In the genomic region with DNA sequence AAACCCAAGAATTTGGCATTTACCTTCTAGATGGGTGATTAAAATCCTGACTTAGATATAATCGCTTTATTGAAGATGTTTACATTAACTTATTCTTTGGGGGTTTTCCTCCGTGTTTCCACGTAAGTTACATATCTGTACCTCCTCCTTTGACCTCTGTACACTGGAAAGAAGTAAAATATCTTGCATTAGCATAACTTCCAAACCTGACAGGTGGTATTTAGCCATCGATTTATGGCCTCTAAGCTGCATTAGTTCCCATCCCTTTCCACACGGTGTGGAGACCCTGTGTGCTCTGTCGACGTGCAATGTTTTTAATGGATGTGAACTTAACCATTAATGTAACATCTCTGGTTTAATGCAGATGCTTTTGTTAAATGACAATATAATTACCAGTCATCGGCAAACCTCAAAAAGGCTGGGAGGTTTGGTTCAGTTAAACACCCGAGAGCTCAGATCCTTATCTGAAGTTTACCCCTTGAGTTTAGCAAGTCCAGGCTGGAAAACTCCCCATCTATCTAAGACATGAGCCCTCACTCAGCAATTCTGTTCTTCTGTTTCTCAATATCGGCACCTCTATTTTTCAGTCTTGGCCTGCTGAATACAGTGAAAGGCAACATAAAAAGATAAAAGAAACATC, we compare ENCODE assay signal across 31 cellular contexts.
A peak's percentile ranks its signal among the peaks of the same experiment; 100 is the strongest.
DNase-seq lines count a peak whose midpoint lies in the region; ATAC-seq, FAIRE-seq and TF ChIP-seq lines count a peak whose summit lies in the region.
"Had no signal": no experiment of that assay in that cellular context is flagged by ENCODE, and none has a peak within 500 bp of the region (broad histone marks: within the 10 kb centered on the region; RNA-seq: fewer than 3 reads in every experiment).

No MANE protein-coding gene starts in this region.

- POLR2A ChIA-PET in H1 (lab: Charles Lee; ENCODE audit: partially characterized antibody) = no interaction called here

- no peaks in the 10 kb centered on the region for H3K79me1 ChIP-seq in H1 (ENCODE audit: low read depth, low read length)

- TF ChIP-seq EP300 in H1 (IDR thresholded peaks at IDR 0.05; ENCODE audit: borderline replicate concordance in 1 of 2, low read depth in 2 of 2, low read length in 2 of 2) = no peak

- H3K56ac ChIP-seq in H1 (replicated peaks; ENCODE audit: insufficient read length, low read depth, low read length) = no peak overlapping the region

- H3K36me3 ChIP-seq in H1 (ENCODE audit: control insufficient read depth in 2 of 4, insufficient read depth in 4 of 4, low read length in 3 of 4) = no peaks in the 10 kb centered on the region
- no peaks in the 10 kb centered on the region for H3K36me3 ChIP-seq in smooth muscle cell (ENCODE audit: low read depth)
- H3K36me3 ChIP-seq: BE2C, esophagus muscularis mucosa, left lung, prostate gland, sigmoid colon, uterus had no signal

- H2BK12ac ChIP-seq in H1 (ENCODE audit: low read depth, low read length) = no peak overlapping the region

- H3K9ac ChIP-seq in H1 (replicated peaks in 1 of 4; ENCODE audit: extremely low read depth in 1 of 4, low read depth in 3 of 4, low read length in 3 of 4) (no peak overlapping the region), smooth muscle cell (ENCODE audit: low read depth) (no peak overlapping the region)
- H3K9ac ChIP-seq: SK-N-SH had no signal

- no peak overlapping the region for H3K23ac ChIP-seq in H1 (ENCODE audit: insufficient read length)

- H3K4me3 ChIP-seq in H1 (ENCODE audit: extremely low read depth in 1 of 4, insufficient read depth in 2 of 4, low read depth in 3 of 4, low read length in 4 of 4) (no peak overlapping the region), smooth muscle cell (no peak overlapping the region)
- H3K4me3 ChIP-seq: esophagus muscularis mucosa, left lung, prostate gland, sigmoid colon, uterus had no signal

- H3K79me2 ChIP-seq in H1 (ENCODE audit: control insufficient read depth in 1 of 2, insufficient read depth in 2 of 2, low read length in 2 of 2) (no peaks in the 10 kb centered on the region), smooth muscle cell (ENCODE audit: low read depth) (no peaks in the 10 kb centered on the region)

- H3K27me3 ChIP-seq in H1 (replicated peaks in 1 of 4; ENCODE audit: control insufficient read depth in 3 of 4, extremely low read depth in 1 of 4, insufficient read depth in 3 of 4, low read length in 3 of 4) (no peaks in the 10 kb centered on the region), smooth muscle cell (ENCODE audit: low read depth) (no peaks in the 10 kb centered on the region)
- H3K27me3 ChIP-seq: BE2C had no signal

- H4K5ac ChIP-seq in H1 (ENCODE audit: insufficient read length, low read depth, low read length) = no peak overlapping the region

- H3K4me2 ChIP-seq in H1 (ENCODE audit: insufficient read depth in 1 of 2, low read depth in 2 of 2, low read length in 2 of 2) = no peak overlapping the region
- peak overlapping the region; percentile 56 for H3K4me2 ChIP-seq in smooth muscle cell
- H3K4me2 ChIP-seq: SK-N-SH had no signal

- H4K8ac ChIP-seq in H1 (ENCODE audit: extremely low read depth, insufficient read depth, low read length) = no peak overlapping the region

- H3K36me3 Mint-ChIP-seq in activated CD8-positive, alpha-beta memory T cell treated with anti-CD3 and anti-CD28 coated beads, Interleukin-2, amount 10 ng/mL, durations not matched to agents 7 days and 5 days = peaks cover 7% of the 10 kb centered on the region
- H3K36me3 Mint-ChIP-seq: naive B cell had no signal

- no peak overlapping the region for H3K4ac ChIP-seq in H1 (replicated peaks; ENCODE audit: insufficient read length, low read depth, low read length)

- WGBS in H1 (ENCODE audit: extremely low coverage in 1 of 2, insufficient coverage in 1 of 2, insufficient read length in 1 of 2, insufficient replicate concordance in 2 of 2, low coverage in 1 of 2, low lambda C conversion rate in 2 of 2, missing lambda C conversion rate in 1 of 2), 2 experiments = 95% methylated on average over 10 of the region's 10 CpGs; no CpG with 5 or more reads in 1 of the 2 experiments
- 51% methylated on average over 10 of the region's 10 CpGs for WGBS in smooth muscle cell (ENCODE audit: low lambda C conversion rate)

- no peaks in the 10 kb centered on the region for H3F3A ChIP-seq in smooth muscle cell (ENCODE audit: low read depth)

- no peak overlapping the region for H2BK5ac ChIP-seq in H1 (ENCODE audit: low read depth, low read length)

- TF ChIP-seq CTCF in H1 (IDR thresholded peaks at IDR 0.05; ENCODE audit: control extremely low read depth in 1 of 3, insufficient read depth in 1 of 3, low read depth in 1 of 3, low read length in 3 of 3) (no peak), smooth muscle cell (IDR thresholded peaks at IDR 0.05; ENCODE audit: borderline replicate concordance, insufficient read depth, poor library complexity, severe bottlenecking) (no peak)

- H2AK5ac ChIP-seq in H1 (ENCODE audit: low read depth, low read length) = no peak overlapping the region

- H4K91ac ChIP-seq in H1 (replicated peaks; ENCODE audit: insufficient read length, low read length) = no peak overlapping the region

- H3K4me1 Mint-ChIP-seq in activated CD8-positive, alpha-beta memory T cell treated with anti-CD3 and anti-CD28 coated beads, Interleukin-2, amount 10 ng/mL, durations not matched to agents 7 days and 5 days = peaks cover 9% of the 10 kb centered on the region
- H3K4me1 Mint-ChIP-seq: naive B cell had no signal

- no peak overlapping the region for H3K4me3 Mint-ChIP-seq in activated CD8-positive, alpha-beta memory T cell treated with anti-CD3 and anti-CD28 coated beads, Interleukin-2, amount 10 ng/mL, durations not matched to agents 7 days and 5 days
- H3K4me3 Mint-ChIP-seq: naive B cell; T-helper 1 cell treated with Interleukin-12 subunit alpha and Interleukin-12 subunit beta and Interleukin-4 antibody, amounts not matched to agents 30 μg/mL and 1 μg/mL, for 36 hours had no signal

- TF ChIP-seq POLR2A in H1 (IDR thresholded peaks at IDR 0.05; ENCODE audit: control extremely low read depth in 1 of 2, low read depth in 2 of 2, low read length in 2 of 2) = no peak
- no peak for TF ChIP-seq POLR2A in GM18505 (IDR thresholded peaks at IDR 0.05; ENCODE audit: borderline replicate concordance, extremely low read depth, insufficient read depth, insufficient read length)

- H2AFZ ChIP-seq in H1 (ENCODE audit: low read length) = 0 out of 2 replicates have a peak overlapping the region, but pooled peaks have one; percentile 47
- H2AFZ ChIP-seq in smooth muscle cell (ENCODE audit: low read depth) = peak overlapping the region; percentile 86

- H3K4me1 ChIP-seq in H1 (replicated peaks in 1 of 4; ENCODE audit: control insufficient read depth in 3 of 4, insufficient read depth in 4 of 4, low read length in 3 of 4) = peaks cover 0 to 3% (median 0%) of the 10 kb centered on the region in 4 experiments; a peak in 1 of 7 replicates
- peaks cover 8% of the 10 kb centered on the region for H3K4me1 ChIP-seq in smooth muscle cell (ENCODE audit: low read depth)
- H3K4me1 ChIP-seq: BE2C, esophagus muscularis mucosa, left lung, prostate gland, sigmoid colon, uterus had no signal

- H3K9me3 Mint-ChIP-seq in activated CD8-positive, alpha-beta memory T cell treated with anti-CD3 and anti-CD28 coated beads, Interleukin-2, amount 10 ng/mL, durations not matched to agents 7 days and 5 days (ENCODE audit: low read depth) = no peaks in the 10 kb centered on the region

- no peak overlapping the region for H3K27ac ChIP-seq in H1 (ENCODE audit: low read depth, low read length)
- peak overlapping the region; percentile 47 for H3K27ac ChIP-seq in smooth muscle cell (ENCODE audit: low read depth)
- H3K27ac ChIP-seq: esophagus muscularis mucosa, left lung, prostate gland, RWPE1, sigmoid colon, uterus had no signal

- FAIRE-seq in H1 (lab: Jason Lieb, UNC) = no peak
- FAIRE-seq: A204.1, astrocyte, frontal cortex had no signal

- peak overlapping the region; percentile 21 for H3K27ac Mint-ChIP-seq in activated CD8-positive, alpha-beta memory T cell treated with anti-CD3 and anti-CD28 coated beads, Interleukin-2, amount 10 ng/mL, durations not matched to agents 7 days and 5 days
- H3K27ac Mint-ChIP-seq: activated naive CD4-positive, alpha-beta T cell treated with anti-CD3 and anti-CD28 coated beads, Interleukin-2, amount 50 U/mL, for 72 hours; T-helper 1 cell treated with Interleukin-12 subunit alpha and Interleukin-12 subunit beta and Interleukin-4 antibody, amounts not matched to agents 30 μg/mL and 1 μg/mL, for 36 hours had no signal

- H2BK15ac ChIP-seq in H1 (ENCODE audit: low read length) = no peak overlapping the region

- H3K14ac ChIP-seq in H1 (ENCODE audit: insufficient read length) = no peak overlapping the region

- no peaks in the 10 kb centered on the region for H3K27me3 Mint-ChIP-seq in activated CD8-positive, alpha-beta memory T cell treated with anti-CD3 and anti-CD28 coated beads, Interleukin-2, amount 10 ng/mL, durations not matched to agents 7 days and 5 days
- H3K27me3 Mint-ChIP-seq: naive B cell had no signal

- no peak for ATAC-seq in activated CD8-positive, alpha-beta memory T cell treated with anti-CD3 and anti-CD28 coated beads, Interleukin-2, amount 10 ng/mL, durations not matched to agents 7 days and 5 days
- ATAC-seq in GM21576 (IDR thresholded peaks at IDR 0.05; ENCODE audit: unreplicated experiment) (no peak), GM18505 (IDR thresholded peaks at IDR 0.05; ENCODE audit: unreplicated experiment) (no peak)
- ATAC-seq: activated naive CD4-positive, alpha-beta T cell treated with anti-CD3 and anti-CD28 coated beads, Interleukin-2, amount 50 U/mL, for 72 hours; left lung had no signal

- H3K23me2 ChIP-seq in H1 (ENCODE audit: low read depth, low read length) = no peaks in the 10 kb centered on the region

- CTCF ChIA-PET in activated CD8-positive, alpha-beta memory T cell treated with anti-CD3 and anti-CD28 coated beads, Interleukin-2, amount 10 ng/mL, durations not matched to agents 7 days and 5 days (lab: Charles Lee) = no interaction called here
- CTCF ChIA-PET in H1 (lab: Charles Lee; ENCODE audit: partially characterized antibody) = interaction anchor here (0.8 kb wide), 1 partner anchor 824 kb away, joined by 3 read pairs; no protein-coding TSS in a partner anchor

- no peak overlapping the region for H2BK120ac ChIP-seq in H1 (replicated peaks; ENCODE audit: low read depth, low read length)

- no peaks in the 10 kb centered on the region for H4K20me1 ChIP-seq in H1 (replicated peaks in 1 of 2; ENCODE audit: control insufficient read depth in 1 of 2, insufficient read depth in 2 of 2, low read length in 2 of 2)
- no peaks in the 10 kb centered on the region for H4K20me1 ChIP-seq in smooth muscle cell (ENCODE audit: low read depth)

- H3K9me3 ChIP-seq in H1 (ENCODE audit: insufficient read depth in 2 of 2, low read depth in 1 of 2, low read length in 1 of 2) = no peaks in the 10 kb centered on the region
- H3K9me3 ChIP-seq in smooth muscle cell (replicated peaks; ENCODE audit: low read depth) = no peaks in the 10 kb centered on the region
- H3K9me3 ChIP-seq: BE2C, esophagus muscularis mucosa, left lung, prostate gland, sigmoid colon, SK-N-SH, uterus had no signal

- TF ChIP-seq RAD21 in H1 (IDR thresholded peaks at IDR 0.05 in 1 of 2, conservative IDR thresholded peaks at IDR 0.05 in 1 of 2; ENCODE audit: low read depth in 2 of 2, low read length in 2 of 2) = no peak

- no peak for DNase-seq in activated CD8-positive, alpha-beta memory T cell treated with anti-CD3 and anti-CD28 coated beads, Interleukin-2, amount 10 ng/mL, durations not matched to agents 7 days and 5 days
- no peak for DNase-seq in activated CD8-positive, alpha-beta memory T cell treated with anti-CD3 and anti-CD28 coated beads, Interleukin-2, amount 50 U/mL, for 4 hours
- DNase-seq in NCI-H69 (lab: John Stamatoyannopoulos, UW) = peak; percentile 23
- no peak for DNase-seq in H1 (ENCODE audit: low read depth in 1 of 2, low spot score in 2 of 2)
- DNase-seq in smooth muscle cell (lab: John Stamatoyannopoulos, UW; ENCODE audit: unreplicated experiment) = no peak
- DNase-seq in NCI-H1092 (lab: John Stamatoyannopoulos, UW) = no peak
- DNase-seq: BE2C; caudate nucleus; DMS153; H7; KBM-7; left lung; MM.1S; naive B cell; NCI-H1436; NCI-H2081 treated with DMSO at 0.1 percent for 48 hours; NCI-H345; sigmoid colon; SK-N-SH; stimulated activated naive CD4-positive, alpha-beta T cell; uterus had no signal

- no peak overlapping the region for H3K18ac ChIP-seq in H1 (ENCODE audit: extremely low read depth, low read length)

- no peak overlapping the region for H2BK20ac ChIP-seq in H1 (ENCODE audit: low read length)
